19 cellular contexts compared by ENCODE assay signal in genomic region chr10:119671381-119671780, GRCh38. TPM values are rescaled to one million over a fixed set of nuclear protein-coding genes. Genes with fewer than 3 reads are reported as not detected.
DNase-seq lines count a peak whose midpoint lies in the region; ATAC-seq and TF ChIP-seq lines count a peak whose summit lies in the region.
"Had no signal": no experiment of that assay in that cellular context is flagged by ENCODE, and none has a peak within 500 bp of the region (broad histone marks: within the 10 kb centered on the region; RNA-seq: fewer than 3 reads in every experiment).

No MANE protein-coding gene starts in this region.

- H3K27me3 ChIP-seq in left ventricle myocardium inferior (ENCODE audit: low read depth) (no peaks in the 10 kb centered on the region), Panc1 (ENCODE audit: control insufficient read depth, insufficient read depth, low read length) (no peaks in the 10 kb centered on the region)

- POLR2A ChIA-PET in Panc1 (lab: Charles Lee), result interaction anchor here (0.6 kb wide), 1 partner anchor 9 kb away, joined by 3 read pairs; no protein-coding TSS in a partner anchor

- CTCF ChIA-PET in Panc1 (lab: Charles Lee), result interaction anchor here (0.6 kb wide), 1 partner anchor 49 kb away, joined by 4 read pairs; no protein-coding TSS in a partner anchor

- in situ Hi-C loops in Panc1 (cut with HindIII; ENCODE audit: low pct_unique_long_range_greater_than_20kb, low sequenced_read_pairs), result no loop called here

- H3K9me3 ChIP-seq in left ventricle myocardium inferior (replicated peaks), result no peaks in the 10 kb centered on the region
- H3K9me3 ChIP-seq in Panc1 (ENCODE audit: control insufficient read depth, insufficient read depth, low read depth, low read length), result no peaks in the 10 kb centered on the region

- peaks cover 65% of the 10 kb centered on the region for H3K36me3 ChIP-seq in left ventricle myocardium inferior
- peaks cover 14% of the 10 kb centered on the region for H3K36me3 ChIP-seq in Panc1 (ENCODE audit: control insufficient read depth, insufficient read depth, low read length)

- TSS peak; percentile 37 for BruUV-seq in Panc1 (replicated peaks; lab: Mats Ljungman, UMichigan)

- peaks cover 71% of the 10 kb centered on the region for H3K4me1 ChIP-seq in left ventricle myocardium inferior
- peaks cover 83% of the 10 kb centered on the region for H3K4me1 ChIP-seq in Panc1 (ENCODE audit: control insufficient read depth, insufficient read depth, low read length)

- DNase-seq in left ventricle myocardium inferior (no peak), Right ventricle myocardium superior (no peak), Panc1 (ENCODE audit: low read depth, low spot score) (no peak), kidney tubule cell (ENCODE audit: low spot score) (peak; percentile 54), AG08395 (ENCODE audit: low spot score) (no peak)
- DNase-seq: C1 segment of cervical spinal cord; CD8-positive, alpha-beta memory T cell; DMS53; HCEC 1CT; NCI-H1092 treated with DMSO at 0.1 percent for 48 hours; NCI-H146; NCI-H2081; NCI-H2171 treated with DMSO at 0.1 percent for 48 hours; NCI-H446 treated with DMSO at 0.1 percent for 48 hours; NCI-H69 had no signal

- H3K4me3 ChIP-seq in left ventricle myocardium inferior (no peak overlapping the region), Panc1 (ENCODE audit: low read depth in 2 of 2, low read length in 2 of 2) (no peak overlapping the region)
- H3K4me3 ChIP-seq: GM12878, GM23338 had no signal

- H3K27ac ChIP-seq in left ventricle myocardium inferior (replicated peaks), result peak overlapping the region; percentile 93
- peak overlapping the region; percentile 99 for H3K27ac ChIP-seq in Panc1 (ENCODE audit: low read length)

- intact Hi-C loops in left ventricle myocardium inferior (cut with micrococcal nuclease), result no loop called here
- intact Hi-C loops in Right ventricle myocardium superior (cut with DNase I), result no loop called here
- intact Hi-C loops in Panc1 (cut with micrococcal nuclease; ENCODE audit: unreplicated experiment), result no loop called here

- no peak for TF ChIP-seq CTCF in left ventricle myocardium inferior (IDR thresholded peaks at IDR 0.05; ENCODE audit: borderline replicate concordance)
- no peak for TF ChIP-seq CTCF in Panc1 (IDR thresholded peaks at IDR 0.05)

- ATAC-seq in Right ventricle myocardium superior (ENCODE audit: poor library complexity) (no peak), Panc1 (no peak), GM18511 (IDR thresholded peaks at IDR 0.05; ENCODE audit: unreplicated experiment) (no peak), GM21717 (IDR thresholded peaks at IDR 0.05; ENCODE audit: unreplicated experiment) (no peak)
- ATAC-seq: GM12878, GM23338 had no signal

RNA-seq across cellular contexts. Expression of gene BAG3, which starts 20.2 kb away (rescaled TPM):
- total RNA-seq in left ventricle myocardium inferior, result 164 TPM
- 153 TPM for total RNA-seq in Right ventricle myocardium superior
- total RNA-seq in Panc1 (2021; ENCODE audit: unreplicated experiment), result 131 TPM
- polyA plus RNA-seq in Panc1 (2012; ENCODE audit: insufficient read length), result 204 TPM

RNA-seq across cellular contexts. Expression of gene INPP5F, which starts 54.5 kb away (rescaled TPM):
- total RNA-seq in left ventricle myocardium inferior, result 4.9 TPM
- 4.5 TPM for total RNA-seq in Right ventricle myocardium superior
- total RNA-seq in Panc1 (2021; ENCODE audit: unreplicated experiment), result 26.7 TPM
- 12.2 TPM for polyA plus RNA-seq in Panc1 (2012; ENCODE audit: insufficient read length)
